ENCODE assay signal across 2 cellular contexts in the genomic region with DNA sequence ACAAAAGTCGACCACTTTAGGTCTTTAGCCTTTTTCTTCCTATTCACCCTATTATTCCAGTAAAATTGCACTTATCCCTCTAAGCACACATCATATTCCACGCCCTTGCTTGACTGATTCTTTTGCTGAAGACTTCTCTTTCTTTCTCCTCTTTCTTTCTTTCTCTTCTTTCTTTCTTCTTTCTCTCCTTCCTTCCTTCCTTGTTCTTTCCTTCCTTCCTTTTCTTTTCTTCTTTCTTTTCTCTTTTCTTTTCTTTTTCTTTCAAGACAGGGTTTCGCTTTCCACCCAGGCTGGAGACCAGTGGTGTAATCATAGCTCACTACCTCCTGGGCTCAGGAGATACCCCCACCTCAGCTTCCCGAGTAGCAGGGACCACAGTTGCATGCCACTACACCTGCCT.
TF ChIP-seq lines count a peak whose summit lies in the region.

No MANE protein-coding gene starts in this region.

TF ChIP-seq in HEK293, 187 proteins besides CTCF, POLR2A, EP300 and RAD21:
- no peak for TF ChIP-seq BCL11B (tag by site-specific recombination; IDR thresholded peaks at IDR 0.05; ENCODE audit: low read depth)
- TF ChIP-seq ZNF501 (tag by site-specific recombination; IDR thresholded peaks at IDR 0.05) = no peak
- no peak for TF ChIP-seq ZNF776 (tag by site-specific recombination; IDR thresholded peaks at IDR 0.05; ENCODE audit: borderline replicate concordance)
- TF ChIP-seq ZNF623 (tag by site-specific recombination; IDR thresholded peaks at IDR 0.05) = no peak
- peak; percentile 54; the same call in 1 of the 2 replicates for TF ChIP-seq ZNF366 (tag by site-specific recombination; conservative IDR thresholded peaks at IDR 0.05)

TF ChIP-seq in K562, 482 proteins besides CTCF, POLR2A, EP300 and RAD21 (continued from another document):
- TF ChIP-seq, protein P1, sequence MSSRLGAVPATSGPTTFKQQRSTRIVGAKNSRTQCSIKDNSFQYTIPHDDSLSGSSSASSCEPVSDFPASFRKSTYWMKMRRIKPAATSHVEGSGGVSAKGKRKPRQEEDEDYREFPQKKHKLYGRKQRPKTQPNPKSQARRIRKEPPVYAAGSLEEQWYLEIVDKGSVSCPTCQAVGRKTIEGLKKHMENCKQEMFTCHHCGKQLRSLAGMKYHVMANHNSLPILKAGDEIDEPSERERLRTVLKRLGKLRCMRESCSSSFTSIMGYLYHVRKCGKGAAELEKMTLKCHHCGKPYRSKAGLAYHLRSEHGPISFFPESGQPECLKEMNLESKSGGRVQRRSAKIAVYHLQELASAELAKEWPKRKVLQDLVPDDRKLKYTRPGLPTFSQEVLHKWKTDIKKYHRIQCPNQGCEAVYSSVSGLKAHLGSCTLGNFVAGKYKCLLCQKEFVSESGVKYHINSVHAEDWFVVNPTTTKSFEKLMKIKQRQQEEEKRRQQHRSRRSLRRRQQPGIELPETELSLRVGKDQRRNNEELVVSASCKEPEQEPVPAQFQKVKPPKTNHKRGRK (tag; IDR thresholded peaks at IDR 0.05) = peak; percentile 68
- TF ChIP-seq, protein P2, sequence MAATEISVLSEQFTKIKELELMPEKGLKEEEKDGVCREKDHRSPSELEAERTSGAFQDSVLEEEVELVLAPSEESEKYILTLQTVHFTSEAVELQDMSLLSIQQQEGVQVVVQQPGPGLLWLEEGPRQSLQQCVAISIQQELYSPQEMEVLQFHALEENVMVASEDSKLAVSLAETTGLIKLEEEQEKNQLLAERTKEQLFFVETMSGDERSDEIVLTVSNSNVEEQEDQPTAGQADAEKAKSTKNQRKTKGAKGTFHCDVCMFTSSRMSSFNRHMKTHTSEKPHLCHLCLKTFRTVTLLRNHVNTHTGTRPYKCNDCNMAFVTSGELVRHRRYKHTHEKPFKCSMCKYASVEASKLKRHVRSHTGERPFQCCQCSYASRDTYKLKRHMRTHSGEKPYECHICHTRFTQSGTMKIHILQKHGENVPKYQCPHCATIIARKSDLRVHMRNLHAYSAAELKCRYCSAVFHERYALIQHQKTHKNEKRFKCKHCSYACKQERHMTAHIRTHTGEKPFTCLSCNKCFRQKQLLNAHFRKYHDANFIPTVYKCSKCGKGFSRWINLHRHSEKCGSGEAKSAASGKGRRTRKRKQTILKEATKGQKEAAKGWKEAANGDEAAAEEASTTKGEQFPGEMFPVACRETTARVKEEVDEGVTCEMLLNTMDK (IDR thresholded peaks at IDR 0.05; ENCODE audit: borderline replicate concordance, insufficient read depth, low read depth, low read length, poor library complexity, severe bottlenecking) = no peak
TF ChIP-seq in K562: peak in this region for 1.
